In the genomic region with DNA sequence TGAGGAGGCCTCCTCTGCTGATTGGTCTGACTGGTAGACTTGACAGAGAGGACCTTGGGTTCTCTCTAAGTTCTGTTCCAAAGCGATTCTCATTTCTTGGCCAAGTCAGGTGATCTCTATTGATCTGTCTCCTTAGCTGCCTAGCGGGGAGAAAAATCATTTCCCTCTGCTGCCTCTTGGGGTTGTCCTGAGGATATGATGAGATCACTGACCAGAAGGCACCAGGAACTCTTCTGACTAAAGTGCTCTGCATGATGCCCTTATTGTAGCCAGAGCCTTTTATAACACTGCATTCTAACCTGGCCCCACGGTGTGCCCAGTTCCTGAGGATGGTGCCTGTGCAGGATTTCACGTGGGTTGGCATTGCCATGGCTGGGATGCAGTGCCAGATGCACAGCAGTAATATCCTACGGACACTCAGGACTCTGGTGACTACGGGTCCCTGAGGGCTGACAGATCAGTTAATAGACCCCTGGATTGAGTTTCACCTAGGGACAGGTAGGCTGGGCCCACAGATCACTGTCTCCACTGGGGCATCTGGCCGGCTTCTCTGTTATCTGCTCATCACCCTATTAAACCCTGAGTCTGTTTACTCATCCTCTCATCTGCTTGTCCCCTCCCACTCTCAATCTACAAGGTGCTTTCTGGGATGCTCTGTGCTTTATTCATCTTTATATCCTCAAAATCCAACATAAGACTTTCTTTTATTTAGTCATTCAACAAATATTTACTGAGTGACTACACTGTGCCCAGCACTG, we compare ENCODE assay signal across 9 cellular contexts. TPM values are rescaled to one million over a fixed set of nuclear protein-coding genes. Genes with fewer than 3 reads are reported as not detected.
A peak's percentile ranks its signal among the peaks of the same experiment; 100 is the strongest.
DNase-seq lines count a peak whose midpoint lies in the region; ATAC-seq and TF ChIP-seq lines count a peak whose summit lies in the region.
"Had no signal": no experiment of that assay in that cellular context is flagged by ENCODE, and none has a peak within 500 bp of the region (broad histone marks: within the 10 kb centered on the region; RNA-seq: fewer than 3 reads in every experiment).

No MANE protein-coding gene starts in this region.

- H3K4me3 ChIP-seq in GM23338: no peak overlapping the region
- H3K4me3 ChIP-seq: suprapubic skin had no signal

- POLR2A ChIA-PET in CD4-positive, alpha-beta T cell (lab: Charles Lee): no interaction called here

- H3K4me1 Mint-ChIP-seq in CD4-positive, alpha-beta T cell (ENCODE audit: low read depth): peaks cover 9% of the 10 kb centered on the region
- peaks cover 34% of the 10 kb centered on the region for H3K4me1 Mint-ChIP-seq in GM23338

- intact Hi-C loops in CD4-positive, alpha-beta T cell (cut with DNase I, micrococcal nuclease): loop anchor here in 1 of 2 experiments (5.0 to 10.0 kb wide), 5 partner anchors 83 to 1415 kb away; a partner anchor contains a TSS

- H3K79me2 ChIP-seq in GM23338 (replicated peaks; ENCODE audit: insufficient read depth): no peaks in the 10 kb centered on the region

- no peaks in the 10 kb centered on the region for H3K9me2 ChIP-seq in GM23338 (ENCODE audit: insufficient read depth)

- H3K27ac ChIP-seq in CD4-positive, alpha-beta T cell (ENCODE audit: low read depth, low read length): no peak overlapping the region
- H3K27ac ChIP-seq in GM23338 (ENCODE audit: low read depth): no peak overlapping the region
- H3K27ac ChIP-seq: suprapubic skin had no signal

- H3K27me3 ChIP-seq in CD4-positive, alpha-beta T cell (ENCODE audit: control insufficient read depth, insufficient read depth, low read length): no peaks in the 10 kb centered on the region
- H3K27me3 ChIP-seq in GM23338 (ENCODE audit: insufficient read depth): peaks cover 35% of the 10 kb centered on the region
- H3K27me3 ChIP-seq: suprapubic skin had no signal

- TF ChIP-seq CTCF in CD4-positive, alpha-beta T cell (IDR thresholded peaks at IDR 0.05): no peak
- no peak for TF ChIP-seq CTCF in GM23338 (conservative IDR thresholded peaks at IDR 0.05; ENCODE audit: low read depth in 2 of 2)

- no peak overlapping the region for H3K4me2 ChIP-seq in GM23338

- no peaks in the 10 kb centered on the region for H3F3A ChIP-seq in GM23338 (replicated peaks; ENCODE audit: low read depth)

- no peaks in the 10 kb centered on the region; the same call in 1 of the 2 replicates for H3K36me3 ChIP-seq in GM23338 (ENCODE audit: insufficient read depth)
- H3K36me3 ChIP-seq: suprapubic skin had no signal

- H3K36me3 Mint-ChIP-seq in CD4-positive, alpha-beta T cell (ENCODE audit: low read depth): peaks cover 5% of the 10 kb centered on the region
- no peaks in the 10 kb centered on the region; the same call in 2 of the 3 replicates for H3K36me3 Mint-ChIP-seq in GM23338 (ENCODE audit: low read depth)
- H3K36me3 Mint-ChIP-seq: natural killer cell treated with Interleukin-12 subunit alpha and Interleukin-12 subunit beta and Interleukin-15 and Interleukin-18, amount 100 ng/mL, for 72 hours had no signal

- no peaks in the 10 kb centered on the region for H3K9me3 Mint-ChIP-seq in CD4-positive, alpha-beta T cell
- no peaks in the 10 kb centered on the region; the same call in 2 of the 3 replicates for H3K9me3 Mint-ChIP-seq in GM23338
- H3K9me3 Mint-ChIP-seq: natural killer cell treated with Interleukin-12 subunit alpha and Interleukin-12 subunit beta and Interleukin-15 and Interleukin-18, amount 100 ng/mL, for 72 hours had no signal

- peaks cover 5% of the 10 kb centered on the region for H3K27me3 Mint-ChIP-seq in CD4-positive, alpha-beta T cell
- H3K27me3 Mint-ChIP-seq in GM23338 (ENCODE audit: insufficient read depth, low read depth, poor library complexity): peaks cover 42% of the 10 kb centered on the region

- no peak overlapping the region for H3K27ac Mint-ChIP-seq in CD4-positive, alpha-beta T cell
- no peak overlapping the region for H3K27ac Mint-ChIP-seq in GM23338

- peak overlapping the region; percentile 52 for H3K4me3 Mint-ChIP-seq in CD4-positive, alpha-beta T cell
- no peak overlapping the region; the same call in 2 of the 3 replicates for H3K4me3 Mint-ChIP-seq in GM23338
- H3K4me3 Mint-ChIP-seq: natural killer cell treated with Interleukin-12 subunit alpha and Interleukin-12 subunit beta and Interleukin-15 and Interleukin-18, amount 100 ng/mL, for 72 hours had no signal

- H2AFZ ChIP-seq in GM23338: no peak overlapping the region

- H3K9me3 ChIP-seq in CD4-positive, alpha-beta T cell (ENCODE audit: control insufficient read depth, low read length): no peaks in the 10 kb centered on the region
- H3K9me3 ChIP-seq: suprapubic skin had no signal

- peaks cover 16% of the 10 kb centered on the region for H3K4me1 ChIP-seq in GM23338 (ENCODE audit: insufficient read depth)

- no peak for DNase-seq in CD4-positive, alpha-beta T cell
- DNase-seq in GM23338 (ENCODE audit: low spot score) (peak; percentile 34), OCI-M1 (lab: John Stamatoyannopoulos, UW) (peak; percentile 3), iris pigment epithelial cell (ENCODE audit: low read depth) (peak; percentile 60), A172 (ENCODE audit: low spot score) (no peak)

- CTCF ChIA-PET in CD4-positive, alpha-beta T cell (lab: Charles Lee): interaction anchor here (1.3 kb wide), 1 partner anchor 11 kb away, joined by 3 read pairs; no protein-coding TSS in a partner anchor

- no peak for ATAC-seq in CD4-positive, alpha-beta T cell (ENCODE audit: poor library complexity)
- no peak for ATAC-seq in GM23338
- ATAC-seq in GM18870 (IDR thresholded peaks at IDR 0.05; ENCODE audit: unreplicated experiment): no peak
- ATAC-seq in GM19455 (IDR thresholded peaks at IDR 0.05; ENCODE audit: unreplicated experiment): no peak
- ATAC-seq: natural killer cell treated with Interleukin-12 subunit alpha and Interleukin-12 subunit beta and Interleukin-15 and Interleukin-18, amount 100 ng/mL, for 72 hours had no signal

- H4K20me1 ChIP-seq in GM23338 (replicated peaks; ENCODE audit: insufficient read depth): no peaks in the 10 kb centered on the region

TF ChIP-seq in GM23338, 12 proteins besides CTCF, POLR2A, EP300 and RAD21:
- TF ChIP-seq ZNF331 (CRISPR knock-in tag; IDR thresholded peaks at IDR 0.05; ENCODE audit: low read depth): no peak

RNA-seq across cellular contexts. Expression of a gene that starts 3.9 kb away (rescaled TPM):
- total RNA-seq in CD4-positive, alpha-beta T cell: 10 to 100 TPM; 31.2 to 32.6 TPM
- total RNA-seq in GM23338 (2014; rRNA removed; shearing (Covaris generic)): 8.8 and 17.0 TPM in 2 replicates
- polyA plus RNA-seq in GM23338 (2016; fragmentation: Nextera tagmentation; extraction: Ambion mirVana): 1.8 and 1.9 TPM in 2 replicates
- total RNA-seq in A172 (2014; rRNA removed; shearing (Covaris generic)): 47.2 and 71.4 TPM in 2 replicates

Comparison
In these comparisons a context has a peak if more than half of its experiments do, and no peak if none do; other contexts are left out.
1. DNase-seq: peak in GM23338 (single experiment), OCI-M1 (single experiment) and iris pigment epithelial cell (single experiment); none in CD4-positive, alpha-beta T cell (0 of 10) and A172 (single experiment).